1 cellular context compared by ENCODE assay signal in the genomic region with DNA sequence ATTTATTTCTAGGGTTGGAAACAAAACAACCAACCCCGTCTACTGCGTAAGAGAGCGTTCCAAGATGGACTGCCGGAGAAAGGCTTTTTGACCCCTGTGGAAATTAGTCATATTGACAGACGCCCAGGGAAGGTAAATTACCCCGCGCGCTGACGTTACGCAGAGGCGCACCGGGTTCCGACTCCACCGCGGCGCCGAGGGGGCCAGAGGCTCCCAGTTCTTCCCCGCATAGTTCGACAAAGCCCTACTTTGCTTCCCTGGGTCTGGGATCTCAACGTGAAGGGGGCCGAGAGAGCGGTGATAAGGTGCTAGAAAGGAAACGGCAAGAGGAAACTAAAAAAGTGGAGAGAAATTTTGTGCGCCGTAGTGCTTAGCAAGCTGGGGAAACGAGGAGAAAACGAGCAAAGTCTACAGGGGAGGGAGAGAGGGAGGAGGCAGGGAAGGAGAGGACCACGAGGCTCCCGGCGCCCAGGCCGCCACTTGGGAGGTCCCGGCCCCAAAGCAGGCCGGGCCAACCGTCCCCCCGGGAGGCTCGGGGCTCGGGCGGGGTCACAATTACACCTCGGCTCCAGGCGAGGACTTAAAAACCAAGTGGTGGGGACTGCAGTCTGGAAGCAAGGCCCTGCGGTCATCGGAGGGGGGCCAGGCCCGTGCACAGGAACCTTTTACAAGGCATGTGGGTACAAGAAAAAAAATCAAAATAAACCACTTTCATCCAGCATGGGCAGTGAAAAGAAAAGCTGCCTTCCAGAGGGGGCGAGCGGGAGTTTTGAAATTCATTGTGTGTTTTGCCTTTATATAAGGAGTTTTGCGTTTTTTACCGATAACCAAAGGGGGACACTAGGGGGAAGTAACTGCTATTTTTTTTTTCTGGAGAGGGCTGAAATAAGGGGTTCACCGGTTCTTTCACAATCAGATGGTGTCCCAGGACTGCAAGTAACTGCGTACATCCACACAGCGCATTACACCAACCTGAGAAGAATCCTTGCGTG.
TF ChIP-seq lines count a peak whose summit lies in the region.

No MANE protein-coding gene starts in this region.

TF ChIP-seq in SK-N-SH treated with all-trans-retinoic acid at 6 μM for 48 hours, 23 proteins besides CTCF, POLR2A, EP300 and RAD21 (continued from another document):
- TF ChIP-seq, protein P1, sequence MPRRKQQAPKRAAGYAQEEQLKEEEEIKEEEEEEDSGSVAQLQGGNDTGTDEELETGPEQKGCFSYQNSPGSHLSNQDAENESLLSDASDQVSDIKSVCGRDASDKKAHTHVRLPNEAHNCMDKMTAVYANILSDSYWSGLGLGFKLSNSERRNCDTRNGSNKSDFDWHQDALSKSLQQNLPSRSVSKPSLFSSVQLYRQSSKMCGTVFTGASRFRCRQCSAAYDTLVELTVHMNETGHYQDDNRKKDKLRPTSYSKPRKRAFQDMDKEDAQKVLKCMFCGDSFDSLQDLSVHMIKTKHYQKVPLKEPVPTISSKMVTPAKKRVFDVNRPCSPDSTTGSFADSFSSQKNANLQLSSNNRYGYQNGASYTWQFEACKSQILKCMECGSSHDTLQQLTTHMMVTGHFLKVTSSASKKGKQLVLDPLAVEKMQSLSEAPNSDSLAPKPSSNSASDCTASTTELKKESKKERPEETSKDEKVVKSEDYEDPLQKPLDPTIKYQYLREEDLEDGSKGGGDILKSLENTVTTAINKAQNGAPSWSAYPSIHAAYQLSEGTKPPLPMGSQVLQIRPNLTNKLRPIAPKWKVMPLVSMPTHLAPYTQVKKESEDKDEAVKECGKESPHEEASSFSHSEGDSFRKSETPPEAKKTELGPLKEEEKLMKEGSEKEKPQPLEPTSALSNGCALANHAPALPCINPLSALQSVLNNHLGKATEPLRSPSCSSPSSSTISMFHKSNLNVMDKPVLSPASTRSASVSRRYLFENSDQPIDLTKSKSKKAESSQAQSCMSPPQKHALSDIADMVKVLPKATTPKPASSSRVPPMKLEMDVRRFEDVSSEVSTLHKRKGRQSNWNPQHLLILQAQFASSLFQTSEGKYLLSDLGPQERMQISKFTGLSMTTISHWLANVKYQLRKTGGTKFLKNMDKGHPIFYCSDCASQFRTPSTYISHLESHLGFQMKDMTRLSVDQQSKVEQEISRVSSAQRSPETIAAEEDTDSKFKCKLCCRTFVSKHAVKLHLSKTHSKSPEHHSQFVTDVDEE (CRISPR knock-in tag; IDR thresholded peaks at IDR 0.05), result no peak
- TF ChIP-seq GLIS3 (CRISPR knock-in tag; IDR thresholded peaks at IDR 0.05) (peak; percentile 51; the same call in 1 of the 2 replicates), ESRRG (CRISPR knock-in tag; IDR thresholded peaks at IDR 0.05) (peak; percentile 80; the same call in 1 of the 2 replicates), ZNF70 (CRISPR knock-in tag; IDR thresholded peaks at IDR 0.05) (peak; percentile 51; the same call in 1 of the 2 replicates), TOX (CRISPR knock-in tag; IDR thresholded peaks at IDR 0.05; ENCODE audit: borderline replicate concordance) (no peak)
